Comparison of ENCODE assay signal across 15 cellular contexts in genomic region chr20:20207291-20207690, GRCh38.
DNase-seq lines count a peak whose midpoint lies in the region; TF ChIP-seq lines count a peak whose summit lies in the region.
"Had no signal": no experiment of that assay in that cellular context is flagged by ENCODE, and none has a peak within 500 bp of the region (broad histone marks: within the 10 kb centered on the region; RNA-seq: fewer than 3 reads in every experiment).

No MANE protein-coding gene starts in this region.

- H3K27ac ChIP-seq in HEK293 (ENCODE audit: extremely low read depth, low read depth, low read length): no peak overlapping the region
- H3K27ac ChIP-seq in testis: no peak overlapping the region
- no peak overlapping the region for H3K27ac ChIP-seq in A673 (ENCODE audit: low read depth, low read length, poor library complexity, severe bottlenecking)
- H3K27ac ChIP-seq: BLaER1, upper lobe of left lung had no signal

- H3K9me3 ChIP-seq in HEK293 (ENCODE audit: control insufficient read depth, insufficient read depth, low read depth, low read length) (no peaks in the 10 kb centered on the region), testis (no peaks in the 10 kb centered on the region), A673 (ENCODE audit: low read depth, low read length, poor library complexity, severe bottlenecking) (no peaks in the 10 kb centered on the region)
- H3K9me3 ChIP-seq: BLaER1, upper lobe of left lung had no signal

- BruUV-seq in A673 (replicated peaks; lab: Mats Ljungman, UMichigan): no TSS peak

- WGBS in testis, 2 donors: 47 to 59% methylated on average over 6 of the region's 6 CpGs

- H3K36me3 ChIP-seq in HEK293 (ENCODE audit: control insufficient read depth in 2 of 2, insufficient read depth in 1 of 2, low read length in 2 of 2): no peaks in the 10 kb centered on the region
- no peaks in the 10 kb centered on the region for H3K36me3 ChIP-seq in testis (ENCODE audit: low read depth, missing control alignments)
- H3K36me3 ChIP-seq in A673 (ENCODE audit: insufficient read depth, low read length, poor library complexity, severe bottlenecking): no peaks in the 10 kb centered on the region
- H3K36me3 ChIP-seq: BLaER1, upper lobe of left lung had no signal

- CTCF ChIA-PET in HEK293 (lab: Yijun Ruan, JAX) (interaction anchor here (0.6 kb wide), 1 partner anchor 405 kb away, joined by 4 read pairs; no protein-coding TSS in a partner anchor), A673 (lab: Charles Lee) (no interaction called here)

- POLR2A ChIA-PET in HEK293 (lab: Yijun Ruan, JAX): no interaction called here
- POLR2A ChIA-PET in A673 (lab: Charles Lee; ENCODE audit: low non-redundant PET): no interaction called here

- intact Hi-C loops in testis (cut with DNase I; ENCODE audit: low total_unique reads) (no loop called here), A673 (cut with micrococcal nuclease; ENCODE audit: unreplicated experiment) (no loop called here)

- H3K4me1 ChIP-seq in HEK293 (ENCODE audit: control insufficient read depth, insufficient read depth, low read length) (peaks cover 12% of the 10 kb centered on the region), testis (no peaks in the 10 kb centered on the region), A673 (ENCODE audit: insufficient read depth, low read length, poor library complexity, severe bottlenecking) (no peaks in the 10 kb centered on the region)
- H3K4me1 ChIP-seq: upper lobe of left lung had no signal

- DNase-seq in DMS153 (lab: John Stamatoyannopoulos, UW) (peak; percentile 40), NCI-H774 (lab: John Stamatoyannopoulos, UW) (peak; percentile 33), iPS-NIHi11 (ENCODE audit: low spot score) (peak; percentile 34), testis (no peak), A673 (ENCODE audit: low spot score) (no peak), nucleus accumbens (lab: John Stamatoyannopoulos, UW) (no peak)
- no peak for DNase-seq in activated CD4-positive, alpha-beta T cell treated with anti-CD3 and anti-CD28 coated beads, Interleukin-2, amount 50 U/mL, for 48 hours
- DNase-seq: activated CD4-positive, CD25-positive, alpha-beta regulatory T cell treated with anti-CD3 and anti-CD28 coated beads, Interleukin-2, amount 50 U/mL, for 72 hours; activated T-cell treated with anti-CD3 and anti-CD28 coated beads for 4 hours; foreskin fibroblast; NCI-H1048; stimulated activated CD8-positive, alpha-beta memory T cell treated with anti-CD3 and anti-CD28 coated beads, Interleukin-4, amount 100 ng/mL, for 48 hours; upper lobe of left lung had no signal

- TF ChIP-seq CTCF in HEK293 (tag by site-specific recombination; IDR thresholded peaks at IDR 0.05) (no peak), testis (IDR thresholded peaks at IDR 0.05) (no peak), A673 (conservative IDR thresholded peaks at IDR 0.05; ENCODE audit: low read depth, low read length) (no peak)

- no peak for TF ChIP-seq POLR2A in testis (IDR thresholded peaks at IDR 0.05)

- no peaks in the 10 kb centered on the region for H3K27me3 ChIP-seq in testis
- no peaks in the 10 kb centered on the region for H3K27me3 ChIP-seq in A673 (replicated peaks; ENCODE audit: insufficient read depth, low read depth, low read length, poor library complexity)
- H3K27me3 ChIP-seq: BLaER1, upper lobe of left lung had no signal

- H3K4me3 ChIP-seq in HEK293 (ENCODE audit: low read depth, low read length): no peak overlapping the region
- H3K4me3 ChIP-seq in testis: no peak overlapping the region
- no peak overlapping the region for H3K4me3 ChIP-seq in A673 (ENCODE audit: low read depth, low read length, poor library complexity, severe bottlenecking)
- H3K4me3 ChIP-seq: BLaER1, upper lobe of left lung had no signal

TF ChIP-seq in HEK293, 187 proteins besides CTCF, POLR2A, EP300 and RAD21:
- TF ChIP-seq SCRT1 (tag by site-specific recombination; IDR thresholded peaks at IDR 0.05; ENCODE audit: borderline replicate concordance) (no peak), ZNF514 (tag by site-specific recombination; IDR thresholded peaks at IDR 0.05) (no peak), ZBTB44 (tag by site-specific recombination; IDR thresholded peaks at IDR 0.05) (peak; percentile 65), ZSCAN23 (tag by site-specific recombination; IDR thresholded peaks at IDR 0.05) (no peak), ZNF133 (tag by site-specific recombination; IDR thresholded peaks at IDR 0.05) (no peak), FEZF1 (tag by site-specific recombination; IDR thresholded peaks at IDR 0.05) (peak; percentile 95), ZNF670 (tag by site-specific recombination; IDR thresholded peaks at IDR 0.05; ENCODE audit: low read depth) (no peak), ZBTB11 (tag by site-specific recombination; conservative IDR thresholded peaks at IDR 0.05; ENCODE audit: low read depth) (peak; percentile 37; the same call in 1 of the 2 replicates), ZNF184 (tag by site-specific recombination; IDR thresholded peaks at IDR 0.05) (no peak), ZFHX2 (tag by site-specific recombination; conservative IDR thresholded peaks at IDR 0.05) (no peak), ZNF76 (tag by site-specific recombination; IDR thresholded peaks at IDR 0.05; ENCODE audit: borderline replicate concordance, low read depth) (no peak), ZNF146 (tag by site-specific recombination; IDR thresholded peaks at IDR 0.05) (no peak)
TF ChIP-seq in HEK293: peak in this region for 3.

Comparison
In these comparisons a context has a peak if more than half of its experiments do, and no peak if none do; other contexts are left out.
1. DNase-seq: peak in DMS153 (single experiment), NCI-H774 (single experiment) and iPS-NIHi11 (single experiment); none in testis (single experiment), A673 (single experiment), activated CD4-positive, alpha-beta T cell treated with anti-CD3 and anti-CD28 coated beads, Interleukin-2, amount 50 U/mL, for 48 hours (0 of 2) and nucleus accumbens (0 of 56).